In the genomic region with DNA sequence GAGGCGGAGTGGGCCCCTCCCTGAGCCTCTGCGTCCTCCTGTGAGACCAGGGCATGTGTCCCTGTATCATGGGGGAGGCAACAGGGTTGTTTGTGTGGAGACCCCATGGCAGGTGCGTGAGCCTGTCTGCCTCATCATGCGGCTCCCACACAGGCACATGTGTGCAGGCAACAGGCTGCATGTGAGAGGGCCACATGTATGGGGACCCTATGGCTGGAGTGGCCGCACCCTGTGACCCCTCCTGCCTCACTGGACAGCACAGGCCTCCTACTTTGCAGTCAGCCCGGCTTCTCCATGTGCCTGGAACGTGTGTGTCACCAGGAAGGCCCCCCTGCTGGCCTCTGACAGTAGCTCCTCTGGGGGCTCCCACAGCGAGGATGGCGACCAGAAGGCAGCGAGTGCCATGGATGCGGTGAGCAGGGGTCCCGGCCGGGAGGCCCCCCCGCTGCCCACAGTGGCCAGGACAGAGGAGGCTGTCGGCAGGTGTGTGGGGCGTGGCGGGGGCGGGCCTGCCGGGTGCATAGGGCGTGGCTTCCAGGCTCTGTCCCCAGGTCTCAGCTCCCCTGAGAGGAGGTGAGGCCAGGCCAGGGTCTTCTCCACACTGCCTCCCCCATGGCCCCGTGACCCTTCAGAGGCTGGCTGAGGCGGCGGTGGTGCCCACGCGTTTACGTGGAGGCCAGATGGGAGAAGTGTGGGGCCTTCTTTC, we compare ENCODE assay signal across 2 cellular contexts.
TF ChIP-seq lines count a peak whose summit lies in the region.

No MANE protein-coding gene starts in this region.

TF ChIP-seq in GM23338, 12 proteins besides CTCF, POLR2A, EP300 and RAD21:
- TF ChIP-seq ZNF331 (CRISPR knock-in tag; IDR thresholded peaks at IDR 0.05; ENCODE audit: low read depth): no peak
- TF ChIP-seq ZNF114 (CRISPR knock-in tag; IDR thresholded peaks at IDR 0.05): no peak
- TF ChIP-seq CREB1 (CRISPR knock-in tag; IDR thresholded peaks at IDR 0.05; ENCODE audit: low read depth): no peak
- TF ChIP-seq, protein P1, sequence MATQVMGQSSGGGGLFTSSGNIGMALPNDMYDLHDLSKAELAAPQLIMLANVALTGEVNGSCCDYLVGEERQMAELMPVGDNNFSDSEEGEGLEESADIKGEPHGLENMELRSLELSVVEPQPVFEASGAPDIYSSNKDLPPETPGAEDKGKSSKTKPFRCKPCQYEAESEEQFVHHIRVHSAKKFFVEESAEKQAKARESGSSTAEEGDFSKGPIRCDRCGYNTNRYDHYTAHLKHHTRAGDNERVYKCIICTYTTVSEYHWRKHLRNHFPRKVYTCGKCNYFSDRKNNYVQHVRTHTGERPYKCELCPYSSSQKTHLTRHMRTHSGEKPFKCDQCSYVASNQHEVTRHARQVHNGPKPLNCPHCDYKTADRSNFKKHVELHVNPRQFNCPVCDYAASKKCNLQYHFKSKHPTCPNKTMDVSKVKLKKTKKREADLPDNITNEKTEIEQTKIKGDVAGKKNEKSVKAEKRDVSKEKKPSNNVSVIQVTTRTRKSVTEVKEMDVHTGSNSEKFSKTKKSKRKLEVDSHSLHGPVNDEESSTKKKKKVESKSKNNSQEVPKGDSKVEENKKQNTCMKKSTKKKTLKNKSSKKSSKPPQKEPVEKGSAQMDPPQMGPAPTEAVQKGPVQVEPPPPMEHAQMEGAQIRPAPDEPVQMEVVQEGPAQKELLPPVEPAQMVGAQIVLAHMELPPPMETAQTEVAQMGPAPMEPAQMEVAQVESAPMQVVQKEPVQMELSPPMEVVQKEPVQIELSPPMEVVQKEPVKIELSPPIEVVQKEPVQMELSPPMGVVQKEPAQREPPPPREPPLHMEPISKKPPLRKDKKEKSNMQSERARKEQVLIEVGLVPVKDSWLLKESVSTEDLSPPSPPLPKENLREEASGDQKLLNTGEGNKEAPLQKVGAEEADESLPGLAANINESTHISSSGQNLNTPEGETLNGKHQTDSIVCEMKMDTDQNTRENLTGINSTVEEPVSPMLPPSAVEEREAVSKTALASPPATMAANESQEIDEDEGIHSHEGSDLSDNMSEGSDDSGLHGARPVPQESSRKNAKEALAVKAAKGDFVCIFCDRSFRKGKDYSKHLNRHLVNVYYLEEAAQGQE (IDR thresholded peaks at IDR 0.05; ENCODE audit: unreplicated experiment): no peak
TF ChIP-seq in GM23338: peak in this region for 0.

TF ChIP-seq in endothelial cell of umbilical vein, 7 proteins besides CTCF, POLR2A, EP300 and RAD21:
- TF ChIP-seq, protein P2, sequence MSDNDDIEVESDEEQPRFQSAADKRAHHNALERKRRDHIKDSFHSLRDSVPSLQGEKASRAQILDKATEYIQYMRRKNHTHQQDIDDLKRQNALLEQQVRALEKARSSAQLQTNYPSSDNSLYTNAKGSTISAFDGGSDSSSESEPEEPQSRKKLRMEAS (IDR thresholded peaks at IDR 0.05; ENCODE audit: insufficient read depth, insufficient read length): peak; percentile 3
- TF ChIP-seq POLR2AphosphoS5 (IDR thresholded peaks at IDR 0.05; ENCODE audit: insufficient read depth, low read depth, low read length): no peak
